In the genomic region with DNA sequence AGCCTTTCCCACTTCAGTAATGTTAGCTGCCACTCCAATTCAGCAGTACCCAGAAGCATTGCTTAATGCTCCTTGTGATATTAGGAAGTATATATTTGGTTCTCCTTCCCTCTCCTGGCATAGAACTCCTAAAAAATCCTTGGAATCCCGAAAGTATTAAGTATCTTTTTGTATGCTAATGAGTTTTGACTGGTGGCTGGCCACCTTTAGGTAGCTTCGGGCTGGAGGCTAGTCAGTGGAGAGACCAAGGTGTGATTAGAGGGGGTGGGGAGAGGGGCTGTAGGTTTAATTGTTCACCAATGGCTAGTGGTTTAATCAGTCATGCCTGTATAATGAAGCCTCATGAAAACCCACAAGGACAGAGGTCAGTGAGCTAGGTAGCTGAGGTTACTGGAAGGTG, we compare ENCODE assay signal across 12 cellular contexts. TPM values are rescaled to one million over a fixed set of nuclear protein-coding genes. Genes with fewer than 3 reads are reported as not detected.
DNase-seq lines count a peak whose midpoint lies in the region; ATAC-seq and TF ChIP-seq lines count a peak whose summit lies in the region.
"Had no signal": no experiment of that assay in that cellular context is flagged by ENCODE, and none has a peak within 500 bp of the region (broad histone marks: within the 10 kb centered on the region; RNA-seq: fewer than 3 reads in every experiment).

No MANE protein-coding gene starts in this region.

- H3K27ac ChIP-seq in A673 (ENCODE audit: low read depth, low read length, poor library complexity, severe bottlenecking) (peak overlapping the region; percentile 49), endodermal cell (ENCODE audit: low read depth, low read length) (peak overlapping the region; percentile 42), neural progenitor cell (peak overlapping the region; percentile 89)
- H3K27ac ChIP-seq: BLaER1 treated with 17β-estradiol and CSF1 and Interleukin-3, amounts not matched to agents 10 nM and 100 nM; SJSA1 had no signal

- ATAC-seq in HG03135 (IDR thresholded peaks at IDR 0.05; ENCODE audit: unreplicated experiment): no peak
- no peak for ATAC-seq in GM18909 (IDR thresholded peaks at IDR 0.05; ENCODE audit: poor library complexity, unreplicated experiment)

- peaks cover 76% of the 10 kb centered on the region for H4K20me1 ChIP-seq in neural progenitor cell (ENCODE audit: low read depth)

- peaks cover 95% of the 10 kb centered on the region for H3K79me2 ChIP-seq in neural progenitor cell (ENCODE audit: low read depth)

- peaks cover 63% of the 10 kb centered on the region for H3F3A ChIP-seq in neural progenitor cell (ENCODE audit: low read depth)

- H3K4me3 Mint-ChIP-seq in HFFc6 (peak overlapping the region; percentile 37; the same call in 1 of the 2 replicates), endodermal cell (peak overlapping the region; percentile 31), neural progenitor cell (no peak overlapping the region)
- H3K4me3 Mint-ChIP-seq in activated CD4-positive, alpha-beta T cell treated with anti-CD3 and anti-CD28 coated beads, Interleukin-2, amount 10 ng/mL, durations not matched to agents 7 days and 5 days: no peak overlapping the region

- H3K4me2 ChIP-seq in neural progenitor cell: no peak overlapping the region
- H3K4me2 ChIP-seq: BLaER1 treated with 17β-estradiol and CSF1 and Interleukin-3, amounts not matched to agents 10 nM and 100 nM had no signal

- H3K27me3 Mint-ChIP-seq in HFFc6 (ENCODE audit: insufficient read depth) (peaks cover 2% of the 10 kb centered on the region), endodermal cell (ENCODE audit: insufficient read depth) (no peaks in the 10 kb centered on the region), neural progenitor cell (ENCODE audit: insufficient read depth, low read depth) (no peaks in the 10 kb centered on the region)
- H3K27me3 Mint-ChIP-seq in activated CD4-positive, alpha-beta T cell treated with anti-CD3 and anti-CD28 coated beads, Interleukin-2, amount 10 ng/mL, durations not matched to agents 7 days and 5 days: no peaks in the 10 kb centered on the region
- H3K27me3 Mint-ChIP-seq: activated CD4-positive, alpha-beta T cell treated with anti-CD3 and anti-CD28 coated beads, Interleukin-2, amount 10 ng/mL, durations not matched to agents 24 days and 14 days had no signal

- 29 to 40% methylated on average over 1 to 2 of the region's 2 CpGs for whole genome bisulfite sequencing in endodermal cell (ENCODE audit: insufficient coverage in 1 of 2, insufficient read length in 1 of 2), 2 experiments

- TF ChIP-seq CTCF in A673 (conservative IDR thresholded peaks at IDR 0.05; ENCODE audit: low read depth, low read length): no peak
- no peak for TF ChIP-seq CTCF in HFFc6 (IDR thresholded peaks at IDR 0.05)
- TF ChIP-seq CTCF in endodermal cell (conservative IDR thresholded peaks at IDR 0.05): no peak
- TF ChIP-seq CTCF in neural progenitor cell (IDR thresholded peaks at IDR 0.05): no peak

- H3K4me1 Mint-ChIP-seq in HFFc6 (ENCODE audit: low read depth) (peaks cover 68% of the 10 kb centered on the region), endodermal cell (peaks cover 46% of the 10 kb centered on the region), neural progenitor cell (peaks cover 36% of the 10 kb centered on the region)
- peaks cover 52% of the 10 kb centered on the region for H3K4me1 Mint-ChIP-seq in activated CD4-positive, alpha-beta T cell treated with anti-CD3 and anti-CD28 coated beads, Interleukin-2, amount 10 ng/mL, durations not matched to agents 7 days and 5 days

- H3K27ac Mint-ChIP-seq in HFFc6 (peak overlapping the region; percentile 79), endodermal cell (peak overlapping the region; percentile 89), neural progenitor cell (no peak overlapping the region)
- H3K27ac Mint-ChIP-seq in activated CD4-positive, alpha-beta T cell treated with anti-CD3 and anti-CD28 coated beads, Interleukin-2, amount 10 ng/mL, durations not matched to agents 7 days and 5 days: no peak overlapping the region

- no TSS peak for BruUV-seq in A673 (replicated peaks; lab: Mats Ljungman, UMichigan)

- H3K9ac ChIP-seq in endodermal cell (ENCODE audit: extremely low read depth, low read length, poor library complexity, severe bottlenecking) (no peak overlapping the region), neural progenitor cell (no peak overlapping the region)

- no peaks in the 10 kb centered on the region for H3K9me3 Mint-ChIP-seq in HFFc6
- no peaks in the 10 kb centered on the region for H3K9me3 Mint-ChIP-seq in endodermal cell
- no peaks in the 10 kb centered on the region for H3K9me3 Mint-ChIP-seq in neural progenitor cell
- H3K9me3 Mint-ChIP-seq in activated CD4-positive, alpha-beta T cell treated with anti-CD3 and anti-CD28 coated beads, Interleukin-2, amount 10 ng/mL, durations not matched to agents 7 days and 5 days: no peaks in the 10 kb centered on the region
- H3K9me3 Mint-ChIP-seq: activated CD4-positive, alpha-beta T cell treated with anti-CD3 and anti-CD28 coated beads, Interleukin-2, amount 10 ng/mL, durations not matched to agents 24 days and 14 days had no signal

- in situ Hi-C loops in KBM-7 (cut with MboI; ENCODE audit: low pct_unique_long_range_greater_than_20kb, low sequenced_read_pairs): no loop called here

- intact Hi-C loops in A673 (cut with micrococcal nuclease; ENCODE audit: unreplicated experiment): no loop called here

- H2AFZ ChIP-seq in neural progenitor cell (replicated peaks): no peak overlapping the region

- peaks cover 84% of the 10 kb centered on the region for H3K36me3 ChIP-seq in A673 (ENCODE audit: insufficient read depth, low read length, poor library complexity, severe bottlenecking)
- peaks cover 86% of the 10 kb centered on the region for H3K36me3 ChIP-seq in endodermal cell (ENCODE audit: control insufficient read depth, insufficient read depth, low read length)
- H3K36me3 ChIP-seq in neural progenitor cell: peaks cover 18% of the 10 kb centered on the region

- no peaks in the 10 kb centered on the region for H3K9me3 ChIP-seq in A673 (ENCODE audit: low read depth, low read length, poor library complexity, severe bottlenecking)
- H3K9me3 ChIP-seq in endodermal cell (ENCODE audit: control insufficient read depth, low read length): no peaks in the 10 kb centered on the region
- H3K9me3 ChIP-seq in neural progenitor cell (ENCODE audit: low read depth): no peaks in the 10 kb centered on the region
- H3K9me3 ChIP-seq: BLaER1 treated with 17β-estradiol and CSF1 and Interleukin-3, amounts not matched to agents 10 nM and 100 nM; SJSA1 had no signal

- H3K36me3 Mint-ChIP-seq in HFFc6 (ENCODE audit: low read depth) (peaks cover 44% of the 10 kb centered on the region), endodermal cell (ENCODE audit: low read depth) (peaks cover 79% of the 10 kb centered on the region), neural progenitor cell (peaks cover 38% of the 10 kb centered on the region)
- H3K36me3 Mint-ChIP-seq in activated CD4-positive, alpha-beta T cell treated with anti-CD3 and anti-CD28 coated beads, Interleukin-2, amount 10 ng/mL, durations not matched to agents 7 days and 5 days (ENCODE audit: low read depth): peaks cover 52% of the 10 kb centered on the region

- H3K4me3 ChIP-seq in A673 (ENCODE audit: low read depth, low read length, poor library complexity, severe bottlenecking) (no peak overlapping the region), endodermal cell (ENCODE audit: low read length) (peak overlapping the region; percentile 61), neural progenitor cell (no peak overlapping the region)
- H3K4me3 ChIP-seq: BLaER1 treated with 17β-estradiol and CSF1 and Interleukin-3, amounts not matched to agents 10 nM and 100 nM; SJSA1 had no signal

- no peaks in the 10 kb centered on the region for H3K4me1 ChIP-seq in A673 (ENCODE audit: insufficient read depth, low read length, poor library complexity, severe bottlenecking)
- peaks cover 17% of the 10 kb centered on the region for H3K4me1 ChIP-seq in endodermal cell (ENCODE audit: control insufficient read depth, insufficient read depth, low read length)
- peaks cover 41% of the 10 kb centered on the region for H3K4me1 ChIP-seq in neural progenitor cell

- CTCF ChIA-PET in A673 (lab: Charles Lee): no interaction called here
- CTCF ChIA-PET in activated CD4-positive, alpha-beta T cell treated with anti-CD3 and anti-CD28 coated beads, Interleukin-2, amount 10 ng/mL, durations not matched to agents 7 days and 5 days (lab: Charles Lee): interaction anchor here (2.3 to 7.0 kb wide), 2 partner anchors 10 to 13 kb away, joined by 10 to 52 read pairs; a partner anchor contains a TSS

- DNase-seq in A673 (ENCODE audit: low spot score): no peak
- DNase-seq in HFFc6: no peak
- DNase-seq in endodermal cell: peak; percentile 85
- no peak for DNase-seq in neural progenitor cell (ENCODE audit: low spot score)
- DNase-seq in KBM-7: no peak
- no peak for DNase-seq in activated CD4-positive, alpha-beta T cell treated with anti-CD3 and anti-CD28 coated beads, Interleukin-2, amount 10 ng/mL, durations not matched to agents 7 days and 5 days
- DNase-seq: activated CD4-positive, alpha-beta T cell treated with anti-CD3 and anti-CD28 coated beads, Interleukin-2, amount 10 ng/mL, durations not matched to agents 24 days and 14 days; anterior cingulate cortex had no signal

- POLR2A ChIA-PET in A673 (lab: Charles Lee; ENCODE audit: low non-redundant PET): no interaction called here
- POLR2A ChIA-PET in activated CD4-positive, alpha-beta T cell treated with anti-CD3 and anti-CD28 coated beads, Interleukin-2, amount 10 ng/mL, durations not matched to agents 7 days and 5 days (lab: Charles Lee): no interaction called here

- H3K27me3 ChIP-seq in A673 (replicated peaks; ENCODE audit: insufficient read depth, low read depth, low read length, poor library complexity) (no peaks in the 10 kb centered on the region), endodermal cell (ENCODE audit: control insufficient read depth, insufficient read depth, low read length, poor library complexity, severe bottlenecking) (no peaks in the 10 kb centered on the region), neural progenitor cell (no peaks in the 10 kb centered on the region)
- H3K27me3 ChIP-seq: BLaER1 treated with 17β-estradiol and CSF1 and Interleukin-3, amounts not matched to agents 10 nM and 100 nM; SJSA1 had no signal

RNA-seq across cellular contexts. Expression of a gene that starts 12.2 kb away (rescaled TPM):
- total RNA-seq in A673 (2021) (3.4 and 3.8 TPM in 2 replicates), endodermal cell (10 to 100 TPM in 1 of 2 donors, 1 to 10 TPM in 1; 9.6 to 14.4 TPM), neural progenitor cell (ENCODE audit: low replicate concordance) (2.1 and 5.3 TPM in 2 replicates)
- total RNA-seq in HFFc6 (2021; fragmentation: NEBNext Ultra II Directional; extraction: Animal tissue kit (Norgen Biotek cat#: 25700)): 1 to 10 TPM; 5.6 to 9.5 (median 8.0) TPM
- polyA plus RNA-seq in endodermal cell (2013, experiment 1 of 2): 9.8 TPM
- 9.0 TPM for polyA plus RNA-seq in endodermal cell (2013, experiment 2 of 2)
- 10 to 100 TPM; 27.3 to 44.7 TPM for total RNA-seq in activated CD4-positive, alpha-beta T cell treated with anti-CD3 and anti-CD28 coated beads, Interleukin-2, amount 10 ng/mL, durations not matched to agents 7 days and 5 days

RNA-seq across cellular contexts. Expression of a gene that starts 12.9 kb away (rescaled TPM):
- total RNA-seq in A673 (2021) (307 and 328 TPM in 2 replicates), endodermal cell (100 to 1,000 TPM; 277 to 292 TPM), neural progenitor cell (ENCODE audit: low replicate concordance) (163 and 341 TPM in 2 replicates)
- total RNA-seq in HFFc6 (2021; fragmentation: NEBNext Ultra II Directional; extraction: Animal tissue kit (Norgen Biotek cat#: 25700)): 100 to 1,000 TPM; 213 to 248 (median 223) TPM
- polyA plus RNA-seq in endodermal cell (2013, experiment 1 of 2): 259 TPM
- polyA plus RNA-seq in endodermal cell (2013, experiment 2 of 2): 244 TPM
- total RNA-seq in activated CD4-positive, alpha-beta T cell treated with anti-CD3 and anti-CD28 coated beads, Interleukin-2, amount 10 ng/mL, durations not matched to agents 7 days and 5 days: 100 to 1,000 TPM in 1 of 2 experiments, 10 to 100 TPM in 1; 98.6 to 122 TPM

Comparison
In these comparisons a context has a peak if more than half of its experiments do, and no peak if none do; other contexts are left out.
1. H3K27ac Mint-ChIP-seq: peak in HFFc6 (single experiment) and endodermal cell (single experiment); none in neural progenitor cell (single experiment) and activated CD4-positive, alpha-beta T cell treated with anti-CD3 and anti-CD28 coated beads, Interleukin-2, amount 10 ng/mL, durations not matched to agents 7 days and 5 days (single experiment).
2. H3K4me3 Mint-ChIP-seq: peak in HFFc6 (single experiment) and endodermal cell (single experiment); none in neural progenitor cell (single experiment) and activated CD4-positive, alpha-beta T cell treated with anti-CD3 and anti-CD28 coated beads, Interleukin-2, amount 10 ng/mL, durations not matched to agents 7 days and 5 days (single experiment).
3. Peak in every context shown above with its lines, with median percentiles within 50 percentile points of each other: H3K27ac ChIP-seq.